Comparison of ENCODE assay signal across 8 cellular contexts in the genomic region with DNA sequence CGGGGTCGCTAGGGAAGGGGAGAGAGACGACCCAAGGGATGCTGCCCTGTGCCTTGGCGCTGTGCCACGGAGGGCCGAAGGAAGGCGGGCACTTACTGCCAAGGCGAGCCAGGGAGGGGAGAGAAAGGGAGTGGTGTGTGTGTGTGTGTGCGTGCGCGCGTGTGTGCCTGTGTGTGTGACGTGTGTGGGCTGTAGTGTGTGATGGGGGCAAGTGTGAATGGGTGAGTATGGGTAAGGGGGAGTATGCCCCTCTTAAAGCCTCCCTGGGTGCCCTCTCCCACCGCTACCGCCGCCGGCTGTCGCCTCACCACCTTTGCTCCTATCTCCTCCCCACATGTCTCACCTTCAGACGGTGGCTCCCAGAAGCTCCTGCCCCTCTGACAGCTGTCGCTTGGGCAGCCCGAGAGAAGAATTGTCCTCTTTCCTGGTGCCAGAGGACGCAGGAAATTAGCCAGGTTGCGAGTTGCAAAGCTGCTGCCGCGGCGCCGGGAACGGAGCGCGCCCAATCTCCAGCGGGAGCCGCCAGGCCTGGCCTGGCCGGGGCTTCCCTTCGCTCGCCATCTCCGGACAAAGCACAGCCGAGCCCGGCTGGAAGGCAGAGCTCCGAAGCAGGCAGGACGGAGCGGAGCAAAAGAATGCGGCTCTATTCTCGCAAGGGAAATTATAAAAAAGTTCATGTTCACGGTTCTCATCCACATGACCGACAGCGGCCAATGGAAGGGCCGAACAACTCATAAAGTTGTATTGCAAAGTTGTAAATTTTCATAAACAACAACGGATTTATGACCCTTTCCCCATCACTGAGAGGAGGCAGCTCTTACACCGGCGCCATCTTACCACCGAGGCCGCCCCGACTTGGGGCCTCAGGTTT. TPM values are rescaled to one million over a fixed set of nuclear protein-coding genes. Genes with fewer than 3 reads are reported as not detected.
DNase-seq lines count a peak whose midpoint lies in the region; ATAC-seq and TF ChIP-seq lines count a peak whose summit lies in the region.

A gene (minus strand): TSS at position 639 of the 871 bp plus-strand sequence. CDS start 41,943 bp downstream, outside the sequence.

- ATAC-seq in SK-N-SH treated with all-trans-retinoic acid at 6 μM for 48 hours (peak; percentile 17), HG02938 (IDR thresholded peaks at IDR 0.05; ENCODE audit: unreplicated experiment) (no peak)

- peaks cover 27 to 90% (median 76%) of the 10 kb centered on the region in 6 donors for H3K4me1 ChIP-seq in spleen

- no peak for TF ChIP-seq POLR2A in spleen (IDR thresholded peaks at IDR 0.05)

- TF ChIP-seq CTCF in foreskin fibroblast (IDR thresholded peaks at IDR 0.05; ENCODE audit: low read depth, low read length) (no peak), spleen (IDR thresholded peaks at IDR 0.05 in 8 of 11, conservative IDR thresholded peaks at IDR 0.05 in 3 of 11) (no peak)

- peaks cover 26 to 100% (median 98%) of the 10 kb centered on the region in 7 donors for H3K27me3 ChIP-seq in spleen (replicated peaks in 1 of 7)

- peak within 1 kb of the TSS in 7 of 8 donors; percentile 30 to 69 (median 60) for H3K27ac ChIP-seq in spleen

- peak; percentile 50 for DNase-seq in NCI-H748 (lab: John Stamatoyannopoulos, UW; ENCODE audit: unreplicated experiment)
- no peak for DNase-seq in NCI-H748 treated with DMSO at 0.1 percent for 48 hours (lab: John Stamatoyannopoulos, UW)
- peak in 1 of 2 donors; percentile 78 for DNase-seq in foreskin fibroblast
- DNase-seq in spleen, result peak; percentile 76
- DNase-seq in Kasumi-1 (lab: John Stamatoyannopoulos, UW), result no peak
- DNase-seq in NCI-H524 treated with DMSO at 0.1 percent for 48 hours (lab: John Stamatoyannopoulos, UW), result no peak

- 3 to 8% (median 6%) methylated on average over 48 to 53 of the region's 53 CpGs for WGBS in spleen, 5 donors

- no peaks in the 10 kb centered on the region for H3K36me3 ChIP-seq in spleen

- peaks cover 0 to 4% (median 0%) of the 10 kb centered on the region in 8 donors for H3K9me3 ChIP-seq in spleen

- peak within 1 kb of the TSS; percentile 42 to 65 for H3K4me3 ChIP-seq in foreskin fibroblast (ENCODE audit: low read depth in 1 of 2, low read length in 2 of 2)
- H3K4me3 ChIP-seq in spleen, result peak within 1 kb of the TSS in 7 of 8 donors; percentile 28 to 68 (median 43)

- intact Hi-C loops in spleen (cut with DNase I; ENCODE audit: low total_unique reads), result no loop called here

TF ChIP-seq in SK-N-SH treated with all-trans-retinoic acid at 6 μM for 48 hours, 23 proteins besides CTCF, POLR2A, EP300 and RAD21:
- TF ChIP-seq ZNF8 (CRISPR knock-in tag; IDR thresholded peaks at IDR 0.05) (no peak), ESRRG (CRISPR knock-in tag; IDR thresholded peaks at IDR 0.05) (no peak), RARB (CRISPR knock-in tag; IDR thresholded peaks at IDR 0.05) (no peak), ZC3H10 (CRISPR knock-in tag; IDR thresholded peaks at IDR 0.05) (no peak), PPARA (CRISPR knock-in tag; IDR thresholded peaks at IDR 0.05; ENCODE audit: borderline replicate concordance) (no peak), ZFP30 (CRISPR knock-in tag; IDR thresholded peaks at IDR 0.05) (no peak)
- TF ChIP-seq, protein P1, sequence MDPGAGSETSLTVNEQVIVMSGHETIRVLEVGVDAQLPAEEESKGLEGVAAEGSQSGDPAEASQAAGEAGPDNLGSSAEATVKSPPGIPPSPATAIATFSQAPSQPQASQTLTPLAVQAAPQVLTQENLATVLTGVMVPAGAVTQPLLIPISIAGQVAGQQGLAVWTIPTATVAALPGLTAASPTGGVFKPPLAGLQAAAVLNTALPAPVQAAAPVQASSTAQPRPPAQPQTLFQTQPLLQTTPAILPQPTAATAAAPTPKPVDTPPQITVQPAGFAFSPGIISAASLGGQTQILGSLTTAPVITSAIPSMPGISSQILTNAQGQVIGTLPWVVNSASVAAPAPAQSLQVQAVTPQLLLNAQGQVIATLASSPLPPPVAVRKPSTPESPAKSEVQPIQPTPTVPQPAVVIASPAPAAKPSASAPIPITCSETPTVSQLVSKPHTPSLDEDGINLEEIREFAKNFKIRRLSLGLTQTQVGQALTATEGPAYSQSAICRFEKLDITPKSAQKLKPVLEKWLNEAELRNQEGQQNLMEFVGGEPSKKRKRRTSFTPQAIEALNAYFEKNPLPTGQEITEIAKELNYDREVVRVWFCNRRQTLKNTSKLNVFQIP (CRISPR knock-in tag; IDR thresholded peaks at IDR 0.05; ENCODE audit: borderline replicate concordance, low read depth), result no peak

RNA-seq across cellular contexts. Expression of the gene that starts here (rescaled TPM):
- 1 to 10 TPM in 5 of 7 donors, under 1 TPM in 2; 0.51 to 6.1 (median 2.2) TPM for total RNA-seq in spleen
- polyA plus RNA-seq in spleen, result 1 to 10 TPM in 1 of 3 donors, under 1 TPM in 2; 0.57 to 1.4 (median 0.62) TPM

Comparison
In these comparisons a context has a peak if more than half of its experiments do, and no peak if none do; other contexts are left out.
1. DNase-seq: peak in NCI-H748 (single experiment) and spleen (single experiment); none in NCI-H748 treated with DMSO at 0.1 percent for 48 hours (single experiment), Kasumi-1 (0 of 2) and NCI-H524 treated with DMSO at 0.1 percent for 48 hours (single experiment).